ENCODE assay signal across 19 cellular contexts in genomic region chr2:45668509-45668908, GRCh38.
"Had no signal": no experiment of that assay in that cellular context is flagged by ENCODE, and none has a peak within 500 bp of the region (broad histone marks: within the 10 kb centered on the region; RNA-seq: fewer than 3 reads in every experiment).

No MANE protein-coding gene starts in this region.

- H3K4me1 ChIP-seq: foreskin keratinocyte had no signal

- H3K9me3 ChIP-seq: body of pancreas, lower lobe of right lung, pancreas, tibial nerve had no signal

- H3K36me3 Mint-ChIP-seq: stimulated activated effector memory CD8-positive, alpha-beta T cell treated with anti-CD3 and anti-CD28 coated beads, Interleukin-12 subunit alpha, Interleukin-12 subunit beta, amount 100 ng/mL, for 72 hours had no signal

- H3K27ac ChIP-seq: foreskin keratinocyte, lower lobe of right lung, pancreas, WERI-Rb-1 had no signal

- FAIRE-seq: pancreas had no signal

- H3K4me3 Mint-ChIP-seq: activated CD8-positive, alpha-beta memory T cell treated with anti-CD3 and anti-CD28 coated beads, Interleukin-2, amount 10 ng/mL, durations not matched to agents 7 days and 5 days; activated naive CD4-positive, alpha-beta T cell treated with anti-CD3 and anti-CD28 coated beads, Interleukin-2, amount 50 U/mL, for 24 hours; activated T-cell treated with anti-CD3 and anti-CD28 coated beads, Interleukin-2, amount 50 U/mL, for 24 hours; immature natural killer cell; stimulated activated effector memory CD8-positive, alpha-beta T cell treated with anti-CD3 and anti-CD28 coated beads, Interleukin-12 subunit alpha, Interleukin-12 subunit beta, amount 100 ng/mL, for 72 hours; T-helper 17 cell had no signal

- H3K27ac Mint-ChIP-seq: activated CD8-positive, alpha-beta memory T cell treated with anti-CD3 and anti-CD28 coated beads, Interleukin-2, amount 10 ng/mL, durations not matched to agents 7 days and 5 days; activated naive CD4-positive, alpha-beta T cell treated with anti-CD3 and anti-CD28 coated beads, Interleukin-2, amount 50 U/mL, for 24 hours; immature natural killer cell; stimulated activated effector memory CD8-positive, alpha-beta T cell treated with anti-CD3 and anti-CD28 coated beads, Interleukin-12 subunit alpha, Interleukin-12 subunit beta, amount 100 ng/mL, for 72 hours; T-helper 17 cell had no signal

- H3K9me3 Mint-ChIP-seq: activated naive CD4-positive, alpha-beta T cell treated with anti-CD3 and anti-CD28 coated beads, Interleukin-2, amount 50 U/mL, for 24 hours; activated T-cell treated with anti-CD3 and anti-CD28 coated beads, Interleukin-2, amount 50 U/mL, for 24 hours; naive B cell; stimulated activated effector memory CD8-positive, alpha-beta T cell treated with anti-CD3 and anti-CD28 coated beads, Interleukin-12 subunit alpha, Interleukin-12 subunit beta, amount 100 ng/mL, for 72 hours had no signal

- DNase-seq: activated CD4-positive, alpha-beta T cell treated with anti-CD3 and anti-CD28 coated beads, Interleukin-2, amount 50 U/mL, for 48 hours; activated CD8-positive, alpha-beta memory T cell treated with anti-CD3 and anti-CD28 coated beads, Interleukin-2, amount 10 ng/mL, durations not matched to agents 7 days and 5 days; activated effector memory CD4-positive, alpha-beta T cell treated with anti-CD3 and anti-CD28 coated beads, Interleukin-2, amount 50 U/mL, for 16 hours; activated T-cell treated with anti-CD3 and anti-CD28 coated beads, Interleukin-2, amount 50 U/mL, for 24 hours; amniotic stem cell; body of pancreas; cerebellar nuclear complex; effector memory CD4-positive, alpha-beta T cell; foreskin keratinocyte; glutamatergic neuron; immature natural killer cell; lower lobe of right lung; naive B cell; pancreas; T-helper 17 cell; WERI-Rb-1 had no signal

- H3K4me3 ChIP-seq: body of pancreas, lower lobe of right lung, pancreas, tibial nerve had no signal

- ATAC-seq: activated CD8-positive, alpha-beta memory T cell treated with anti-CD3 and anti-CD28 coated beads, Interleukin-2, amount 10 ng/mL, durations not matched to agents 7 days and 5 days; body of pancreas; foreskin keratinocyte; stimulated activated effector memory CD8-positive, alpha-beta T cell treated with anti-CD3 and anti-CD28 coated beads, Interleukin-12 subunit alpha, Interleukin-12 subunit beta, amount 100 ng/mL, for 72 hours; T-helper 17 cell had no signal

- H3K36me3 ChIP-seq: lower lobe of right lung, pancreas, tibial nerve, WERI-Rb-1 had no signal

- H3K27me3 ChIP-seq: body of pancreas, foreskin keratinocyte, pancreas, tibial nerve had no signal

- H3K27me3 Mint-ChIP-seq: activated CD8-positive, alpha-beta memory T cell treated with anti-CD3 and anti-CD28 coated beads, Interleukin-2, amount 10 ng/mL, durations not matched to agents 7 days and 5 days; activated naive CD4-positive, alpha-beta T cell treated with anti-CD3 and anti-CD28 coated beads, Interleukin-2, amount 50 U/mL, for 24 hours; activated T-cell treated with anti-CD3 and anti-CD28 coated beads, Interleukin-2, amount 50 U/mL, for 24 hours; naive B cell; T-helper 17 cell had no signal
